1 cellular context compared by ENCODE assay signal in the genomic region with DNA sequence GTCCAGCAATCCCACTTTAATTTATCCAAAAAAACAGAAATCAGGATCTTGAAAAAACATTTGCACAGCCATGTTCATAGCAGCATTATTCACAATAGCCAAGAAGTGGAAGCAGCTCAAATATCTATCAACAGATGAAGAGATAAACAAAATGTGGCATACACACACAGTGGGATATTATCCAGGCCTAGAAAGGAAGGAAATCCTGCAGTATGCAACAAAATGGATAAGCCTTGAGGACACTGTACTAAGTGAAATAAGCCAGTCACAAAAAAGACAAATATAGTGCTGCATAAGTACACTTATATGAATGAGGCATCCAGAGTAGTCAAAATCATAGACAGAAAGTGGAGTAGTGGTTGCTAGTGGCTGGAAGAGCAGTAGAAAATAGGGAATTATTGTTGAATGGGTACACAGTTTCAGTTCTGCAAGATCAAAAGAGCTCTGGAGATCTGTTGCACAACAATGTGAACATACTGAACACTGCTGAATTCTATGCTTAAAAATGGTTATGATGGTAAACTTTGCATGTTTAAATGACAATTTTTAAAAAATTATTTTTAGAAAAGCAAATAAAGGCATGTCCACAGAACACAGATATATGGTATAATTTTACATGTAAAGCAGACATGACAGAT.
TF ChIP-seq lines count a peak whose summit lies in the region.

No MANE protein-coding gene starts in this region.

TF ChIP-seq in endothelial cell of umbilical vein, 7 proteins besides CTCF, POLR2A, EP300 and RAD21 (continued from another document):
- TF ChIP-seq FOS (IDR thresholded peaks at IDR 0.05; ENCODE audit: borderline replicate concordance, insufficient read depth, low read length) = no peak
